Comparison of ENCODE assay signal across 21 cellular contexts in the genomic region with DNA sequence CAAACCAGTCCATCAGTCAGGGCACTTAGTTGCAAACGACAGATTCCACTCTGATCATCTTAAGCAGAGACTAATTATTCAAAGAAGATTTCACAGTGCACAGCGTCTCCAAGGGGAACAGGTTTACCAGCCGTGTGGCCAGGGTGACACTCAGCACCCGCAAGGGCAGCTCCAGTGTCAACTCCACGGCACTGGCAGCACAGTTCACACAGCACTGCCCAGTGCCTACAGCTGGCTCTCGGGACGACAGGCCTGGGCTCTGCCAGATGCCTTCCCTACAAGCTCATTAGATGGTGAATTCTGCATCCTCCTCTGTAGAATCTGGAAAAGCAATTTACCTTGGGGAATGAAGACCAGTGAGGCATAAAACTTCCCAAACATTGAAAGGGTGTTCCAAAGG. TPM values are rescaled to one million over a fixed set of nuclear protein-coding genes. Genes with fewer than 3 reads are reported as not detected.
"Had no signal": no experiment of that assay in that cellular context is flagged by ENCODE, and none has a peak within 500 bp of the region (broad histone marks: within the 10 kb centered on the region; RNA-seq: fewer than 3 reads in every experiment).

No MANE protein-coding gene starts in this region.

- H3K27me3 ChIP-seq: adrenal gland, testis had no signal

- H3K9me3 ChIP-seq: adrenal gland, esophagus squamous epithelium, testis had no signal

- DNase-seq: activated CD4-positive, alpha-beta T cell treated with anti-CD3 and anti-CD28 coated beads for 1 hour; activated CD8-positive, alpha-beta memory T cell treated with anti-CD3 and anti-CD28 coated beads for 24 hours; activated CD8-positive, alpha-beta memory T cell treated with anti-CD3 and anti-CD28 coated beads, Interleukin-2, amount 50 U/mL, for 48 hours; activated effector memory CD4-positive, alpha-beta T cell treated with anti-CD3 and anti-CD28 coated beads, Interleukin-2, amount 50 U/mL, for 16 hours; activated naive CD4-positive, alpha-beta T cell treated with anti-CD3 and anti-CD28 coated beads, Interleukin-2, amount 50 U/mL, for 16 hours; activated T-cell treated with anti-CD3 and anti-CD28 coated beads, Interleukin-2, amount 50 U/mL, for 72 hours; adrenal gland; effector CD8-positive, alpha-beta T cell; esophagus squamous epithelium; stimulated activated CD4-positive, alpha-beta T cell treated with anti-CD3 and anti-CD28 coated beads, Interleukin-15, amount 100 ng/mL, for 24 hours; stimulated activated CD4-positive, alpha-beta T cell treated with anti-CD3 and anti-CD28 coated beads, Interleukin-2, amount 100 ng/mL, for 48 hours; T-cell; testis had no signal

- ATAC-seq: activated T-cell treated with anti-CD3 and anti-CD28 coated beads, Interleukin-2, amount 50 U/mL, for 72 hours; T-cell had no signal

- H3K36me3 ChIP-seq: adrenal gland, esophagus squamous epithelium had no signal

- H3K4me3 ChIP-seq: adrenal gland, esophagus squamous epithelium, skin epidermis, testis had no signal

- H3K27ac ChIP-seq: testis had no signal

- H3K4me1 ChIP-seq: testis had no signal

RNA-seq across cellular contexts. Expression of gene OR10P1, which starts 4.9 kb away (rescaled TPM):
- total RNA-seq: activated T-cell treated with anti-CD3 and anti-CD28 coated beads, Interleukin-2, amount 50 U/mL, for 72 hours; adrenal gland; bronchial epithelial cell; cerebellum; endothelial cell of umbilical vein; esophagus squamous epithelium; lung microvascular endothelial cell; omental fat pad; progenitor cell of endocrine pancreas; T-cell; testis had no signal
- polyA plus RNA-seq: adrenal gland, endothelial cell of umbilical vein, neural cell had no signal
